In the genomic region with DNA sequence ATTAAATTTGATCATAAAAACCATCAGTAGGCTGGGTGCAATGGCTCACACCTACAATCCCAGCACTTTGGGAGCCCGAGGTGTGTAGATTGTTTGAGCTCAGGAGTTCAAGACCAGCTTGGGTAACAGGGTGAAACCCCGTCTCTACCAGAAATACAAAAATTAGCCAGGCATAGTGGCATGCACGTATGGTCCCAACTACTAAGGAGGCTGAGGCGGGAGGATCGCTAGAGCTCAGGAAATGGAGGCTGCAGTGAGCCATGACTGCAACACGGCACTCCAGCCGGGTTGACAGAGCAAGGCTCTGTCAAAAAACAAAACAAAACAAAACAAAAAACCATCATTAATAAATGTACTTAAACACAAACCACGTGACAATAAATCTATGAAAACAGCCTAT, we compare ENCODE assay signal across 19 cellular contexts.
"Had no signal": no experiment of that assay in that cellular context is flagged by ENCODE, and none has a peak within 500 bp of the region (broad histone marks: within the 10 kb centered on the region; RNA-seq: fewer than 3 reads in every experiment).

No MANE protein-coding gene starts in this region.

- DNase-seq: dorsolateral prefrontal cortex; effector CD4-positive, alpha-beta T cell; foreskin fibroblast; gastrocnemius medialis; head of caudate nucleus; left ventricle myocardium superior; lower lobe of right lung; nucleus accumbens; sigmoid colon; stimulated activated naive B cell treated with anti-CD40 and anti-IgM and Interleukin-4, amounts not matched to agents 10 μg/mL and 1 μg/mL and 100 μg/mL, for 72 hours; transverse colon had no signal

- H3K4me3 ChIP-seq: dorsolateral prefrontal cortex, gastrocnemius medialis, lower lobe of right lung, prostate gland, right atrium auricular region, sigmoid colon, transverse colon had no signal

- H3K9me3 ChIP-seq: gastrocnemius medialis, lower lobe of right lung, prostate gland, right atrium auricular region, sigmoid colon, transverse colon had no signal

- H3K27ac ChIP-seq: epithelial cell of prostate, gastrocnemius medialis, lower lobe of right lung, prostate gland, right atrium auricular region, sigmoid colon, transverse colon had no signal

- FAIRE-seq: colon, keratinocyte had no signal

- ATAC-seq: esophagus mucosa; gastrocnemius medialis; left ventricle myocardium superior; lower lobe of right lung; stimulated activated naive B cell treated with anti-CD40 and anti-IgM and Interleukin-4, amounts not matched to agents 10 μg/mL and 1 μg/mL and 100 μg/mL, for 72 hours had no signal

- H3K9me3 Mint-ChIP-seq: nephron; stimulated activated naive CD8-positive, alpha-beta T cell treated with anti-CD3 and anti-CD28 coated beads, Interleukin-15, Interleukin-2, amounts not matched to agents 100 ng/mL and 50 ng/mL, for 24 hours had no signal

- H3K36me3 ChIP-seq: gastrocnemius medialis, lower lobe of right lung, prostate gland, right atrium auricular region, sigmoid colon, transverse colon had no signal

- H3K27me3 Mint-ChIP-seq: stimulated activated naive B cell treated with anti-CD40 and anti-IgM and Interleukin-4, amounts not matched to agents 10 μg/mL and 1 μg/mL and 100 μg/mL, for 72 hours; stimulated activated naive CD8-positive, alpha-beta T cell treated with anti-CD3 and anti-CD28 coated beads, Interleukin-15, Interleukin-2, amounts not matched to agents 100 ng/mL and 50 ng/mL, for 24 hours had no signal

- H3K27ac Mint-ChIP-seq: stimulated activated naive B cell treated with anti-CD40 and anti-IgM and Interleukin-4, amounts not matched to agents 10 μg/mL and 1 μg/mL and 100 μg/mL, for 72 hours; stimulated activated naive CD8-positive, alpha-beta T cell treated with anti-CD3 and anti-CD28 coated beads, Interleukin-15, Interleukin-2, amounts not matched to agents 100 ng/mL and 50 ng/mL, for 24 hours had no signal

- H3K27me3 ChIP-seq: dorsolateral prefrontal cortex, gastrocnemius medialis, right atrium auricular region, sigmoid colon, transverse colon had no signal

- H3K4me3 Mint-ChIP-seq: nephron; stimulated activated naive B cell treated with anti-CD40 and anti-IgM and Interleukin-4, amounts not matched to agents 10 μg/mL and 1 μg/mL and 100 μg/mL, for 72 hours; stimulated activated naive CD8-positive, alpha-beta T cell treated with anti-CD3 and anti-CD28 coated beads, Interleukin-15, Interleukin-2, amounts not matched to agents 100 ng/mL and 50 ng/mL, for 24 hours had no signal
